1 cellular context compared by ENCODE assay signal in genomic region chr5:53815471-53815870, GRCh38.
TF ChIP-seq lines count a peak whose summit lies in the region.

No MANE protein-coding gene starts in this region.

TF ChIP-seq in H1, 55 proteins besides CTCF, POLR2A, EP300 and RAD21 (continued from another document):
- TF ChIP-seq CBX8 (IDR thresholded peaks at IDR 0.05; ENCODE audit: borderline replicate concordance, low read depth, low read length): no peak
- TF ChIP-seq CTBP2 (IDR thresholded peaks at IDR 0.05; ENCODE audit: borderline replicate concordance, insufficient read depth, insufficient read length, low read length): no peak
- TF ChIP-seq SIRT6 (IDR thresholded peaks at IDR 0.05; ENCODE audit: low read length): no peak
TF ChIP-seq in H1: peak in this region for 0.
